In the genomic region with DNA sequence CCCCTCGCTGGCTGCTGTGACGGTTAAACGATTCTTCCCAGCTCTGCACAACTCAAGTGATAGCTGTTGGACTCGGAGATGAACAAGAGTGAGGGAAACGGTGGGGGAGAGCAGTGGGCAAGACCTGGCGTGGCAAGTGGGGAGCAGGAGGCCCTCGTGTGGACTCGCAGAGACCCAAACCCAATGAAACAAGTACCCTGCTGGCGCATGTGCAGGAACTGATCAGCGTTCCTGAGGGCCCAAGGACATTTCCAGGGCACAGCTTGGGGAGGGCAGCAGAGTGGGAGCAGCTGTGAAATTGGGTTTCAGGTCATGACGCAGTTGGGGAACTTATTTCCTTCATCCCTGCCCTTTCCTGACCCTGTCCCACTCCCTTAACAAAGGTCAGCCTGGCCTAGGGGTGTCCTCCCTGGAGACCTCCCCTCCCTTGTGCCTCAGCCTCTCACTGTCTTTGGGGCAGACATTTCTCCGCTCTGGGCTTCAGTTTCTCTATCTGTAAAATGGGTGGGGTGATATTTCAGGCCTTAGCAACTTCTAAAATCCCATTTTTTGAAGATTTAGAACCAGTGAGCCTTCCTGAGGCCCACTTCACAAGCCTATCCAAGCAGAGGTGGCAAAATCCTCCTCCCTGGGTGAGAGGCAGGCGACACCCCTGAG, we compare ENCODE assay signal across 13 cellular contexts. TPM values are rescaled to one million over a fixed set of nuclear protein-coding genes. Genes with fewer than 3 reads are reported as not detected.
A peak's percentile ranks its signal among the peaks of the same experiment; 100 is the strongest.
DNase-seq lines count a peak whose midpoint lies in the region; ATAC-seq and TF ChIP-seq lines count a peak whose summit lies in the region.
"Had no signal": no experiment of that assay in that cellular context is flagged by ENCODE, and none has a peak within 500 bp of the region (broad histone marks: within the 10 kb centered on the region; RNA-seq: fewer than 3 reads in every experiment).

No MANE protein-coding gene starts in this region.

- CTCF ChIA-PET in RWPE1 (lab: Yijun Ruan, JAX): interaction anchor here (0.5 to 0.6 kb wide), 3 partner anchors 17 to 90 kb away, joined by 3 to 4 read pairs (median 4); no protein-coding TSS in a partner anchor

- H3K27ac ChIP-seq in RWPE1 (peak overlapping the region; percentile 44), esophagus muscularis mucosa (replicated peaks in 1 of 4) (peak overlapping the region; percentile 83 to 88 (median 84)), thyroid gland (peak overlapping the region; percentile 76 to 96 (median 79))
- H3K27ac ChIP-seq: WERI-Rb-1 had no signal

- peaks cover 3% of the 10 kb centered on the region for H3K27me3 Mint-ChIP-seq in nephron progenitor cell (ENCODE audit: low read depth, poor library complexity)
- H3K27me3 Mint-ChIP-seq in endothelial cell (ENCODE audit: unreplicated experiment): peaks cover 10% of the 10 kb centered on the region
- H3K27me3 Mint-ChIP-seq: type B pancreatic cell had no signal

- H3K4me3 Mint-ChIP-seq in nephron progenitor cell: peak overlapping the region; percentile 48
- no peak overlapping the region for H3K4me3 Mint-ChIP-seq in endothelial cell (ENCODE audit: unreplicated experiment)
- H3K4me3 Mint-ChIP-seq: type B pancreatic cell had no signal

- DNase-seq in RWPE1 (ENCODE audit: low spot score) (no peak), esophagus muscularis mucosa (ENCODE audit: extremely low spot score) (no peak), nephron progenitor cell (no peak), thyroid gland (no peak), endothelial cell (ENCODE audit: low spot score) (no peak)
- DNase-seq: dermis blood vessel endothelial cell; NCI-H226; SIG-M5; stimulated activated CD4-positive, alpha-beta T cell treated with anti-CD3 and anti-CD28 coated beads, Interleukin-4, amount 100 ng/mL, for 4 hours had no signal

- H3K4me1 ChIP-seq in esophagus muscularis mucosa: peaks cover 60 to 100% (median 96%) of the 10 kb centered on the region in 4 donors
- H3K4me1 ChIP-seq in thyroid gland: peaks cover 65 to 95% of the 10 kb centered on the region in 2 donors

- no peaks in the 10 kb centered on the region for H3K27me3 ChIP-seq in esophagus muscularis mucosa
- no peaks in the 10 kb centered on the region for H3K27me3 ChIP-seq in thyroid gland

- 89% methylated on average over 12 of the region's 13 CpGs for WGBS in esophagus muscularis mucosa
- WGBS in thyroid gland, 2 donors: 65 to 75% methylated on average over 13 of the region's 13 CpGs

- peaks cover 90% of the 10 kb centered on the region for H3K4me1 Mint-ChIP-seq in nephron progenitor cell
- peaks cover 74% of the 10 kb centered on the region for H3K4me1 Mint-ChIP-seq in endothelial cell (ENCODE audit: unreplicated experiment)

- H3K36me3 ChIP-seq in esophagus muscularis mucosa (no peaks in the 10 kb centered on the region), thyroid gland (no peaks in the 10 kb centered on the region)
- H3K36me3 ChIP-seq: WERI-Rb-1 had no signal

- ATAC-seq in HG03571 (IDR thresholded peaks at IDR 0.05; ENCODE audit: unreplicated experiment): no peak
- no peak for ATAC-seq in HG03354 (IDR thresholded peaks at IDR 0.05; ENCODE audit: poor library complexity, severe bottlenecking, unreplicated experiment)

- no peak for TF ChIP-seq POLR2A in esophagus muscularis mucosa (IDR thresholded peaks at IDR 0.05; ENCODE audit: low read depth)
- no peak for TF ChIP-seq POLR2A in thyroid gland (IDR thresholded peaks at IDR 0.05)

- TF ChIP-seq EP300 in esophagus muscularis mucosa (IDR thresholded peaks at IDR 0.05): no peak

- H3K9me3 ChIP-seq in esophagus muscularis mucosa: no peaks in the 10 kb centered on the region
- H3K9me3 ChIP-seq in thyroid gland: no peaks in the 10 kb centered on the region

- intact Hi-C loops in esophagus muscularis mucosa (cut with DNase I) (no loop called here), thyroid gland (cut with DNase I) (no loop called here)

- peak overlapping the region; percentile 85 for H3K27ac Mint-ChIP-seq in nephron progenitor cell
- H3K27ac Mint-ChIP-seq in endothelial cell (ENCODE audit: unreplicated experiment): no peak overlapping the region
- H3K27ac Mint-ChIP-seq: type B pancreatic cell had no signal

- no peaks in the 10 kb centered on the region for H3K36me3 Mint-ChIP-seq in nephron progenitor cell (ENCODE audit: low read depth)
- H3K36me3 Mint-ChIP-seq in endothelial cell (ENCODE audit: low read depth, unreplicated experiment): peaks cover 15% of the 10 kb centered on the region
- H3K36me3 Mint-ChIP-seq: type B pancreatic cell had no signal

- H3K9me3 Mint-ChIP-seq in nephron progenitor cell (no peaks in the 10 kb centered on the region), endothelial cell (ENCODE audit: unreplicated experiment) (no peaks in the 10 kb centered on the region)
- H3K9me3 Mint-ChIP-seq: type B pancreatic cell had no signal

- H3K4me3 ChIP-seq in esophagus muscularis mucosa (peak overlapping the region in 1 of 4 donors; percentile 6), thyroid gland (replicated peaks in 1 of 3) (no peak overlapping the region)

- TF ChIP-seq CTCF in RWPE1 (conservative IDR thresholded peaks at IDR 0.05; ENCODE audit: low read depth) (no peak), esophagus muscularis mucosa (IDR thresholded peaks at IDR 0.05) (no peak), nephron progenitor cell (IDR thresholded peaks at IDR 0.05) (no peak), thyroid gland (IDR thresholded peaks at IDR 0.05) (no peak), endothelial cell (IDR thresholded peaks at IDR 0.05; ENCODE audit: unreplicated experiment) (no peak)

- POLR2A ChIA-PET in RWPE1 (lab: Yijun Ruan, JAX; ENCODE audit: low non-redundant PET): no interaction called here

RNA-seq across cellular contexts. Expression of a gene that starts 27.9 kb away (rescaled TPM):
- total RNA-seq in esophagus muscularis mucosa: 100 to 1,000 TPM in 1 of 4 donors, 10 to 100 TPM in 3; 53.6 to 101 (median 80.7) TPM
- 100 to 1,000 TPM in 2 of 4 donors, 10 to 100 TPM in 2; 74.5 to 146 (median 97.2) TPM for total RNA-seq in thyroid gland
- 328 TPM for total RNA-seq in endothelial cell (ENCODE audit: unreplicated experiment)
